Comparison of ENCODE assay signal across 8 cellular contexts in genomic region chr19:58409010-58409790, GRCh38. TPM values are rescaled to one million over a fixed set of nuclear protein-coding genes. Genes with fewer than 3 reads are reported as not detected.
DNase-seq lines count a peak whose midpoint lies in the region; ATAC-seq and TF ChIP-seq lines count a peak whose summit lies in the region.

No MANE protein-coding gene starts in this region.

- no peaks in the 10 kb centered on the region for H3K27me3 ChIP-seq in left ventricle myocardium inferior (ENCODE audit: low read depth)

- H3K4me3 ChIP-seq in left ventricle myocardium inferior = peak overlapping the region; percentile 86

- H3K36me3 ChIP-seq in left ventricle myocardium inferior = no peaks in the 10 kb centered on the region

- no peaks in the 10 kb centered on the region for H3K9me3 ChIP-seq in left ventricle myocardium inferior (replicated peaks)

- H3K4me3 Mint-ChIP-seq in activated T-helper 1 cell treated with anti-CD3 and anti-CD28 coated beads, Interleukin-12 subunit alpha, Interleukin-12 subunit beta, Interleukin-2, Interleukin-4 antibody, amounts not matched to agents 30 ng/mL and 10 ng/mL and 1 ng/mL, durations not matched to agents 14 hours and 24 hours and 36 hours = peak overlapping the region; percentile 84

- no peaks in the 10 kb centered on the region for H3K27me3 Mint-ChIP-seq in activated T-helper 1 cell treated with anti-CD3 and anti-CD28 coated beads, Interleukin-12 subunit alpha, Interleukin-12 subunit beta, Interleukin-2, Interleukin-4 antibody, amounts not matched to agents 30 ng/mL and 10 ng/mL and 1 ng/mL, durations not matched to agents 14 hours and 24 hours and 36 hours (ENCODE audit: insufficient read depth)

- H3K36me3 Mint-ChIP-seq in activated T-helper 1 cell treated with anti-CD3 and anti-CD28 coated beads, Interleukin-12 subunit alpha, Interleukin-12 subunit beta, Interleukin-2, Interleukin-4 antibody, amounts not matched to agents 30 ng/mL and 10 ng/mL and 1 ng/mL, durations not matched to agents 14 hours and 24 hours and 36 hours (ENCODE audit: low read depth) = peaks cover 5% of the 10 kb centered on the region

- peak overlapping the region; percentile 94 for H3K27ac ChIP-seq in left ventricle myocardium inferior (replicated peaks)

- ATAC-seq in GM21723 (IDR thresholded peaks at IDR 0.05; ENCODE audit: unreplicated experiment) (peak; percentile 15), HG03565 (IDR thresholded peaks at IDR 0.05; ENCODE audit: unreplicated experiment) (no peak)

- peak overlapping the region; percentile 67 for H3K27ac Mint-ChIP-seq in activated T-helper 1 cell treated with anti-CD3 and anti-CD28 coated beads, Interleukin-12 subunit alpha, Interleukin-12 subunit beta, Interleukin-2, Interleukin-4 antibody, amounts not matched to agents 30 ng/mL and 10 ng/mL and 1 ng/mL, durations not matched to agents 14 hours and 24 hours and 36 hours

- DNase-seq in DMS 273 (lab: John Stamatoyannopoulos, UW; ENCODE audit: unreplicated experiment) (peak; percentile 82), NCI-H146 (lab: John Stamatoyannopoulos, UW) (peak; percentile 55), left ventricle myocardium inferior (no peak), retina (peak; percentile 54), NCI-H2107 treated with DMSO at 0.1 percent for 48 hours (lab: John Stamatoyannopoulos, UW; ENCODE audit: unreplicated experiment) (no peak)
- no peak for DNase-seq in activated T-helper 1 cell treated with anti-CD3 and anti-CD28 coated beads, Interleukin-12 subunit alpha, Interleukin-12 subunit beta, Interleukin-2, Interleukin-4 antibody, amounts not matched to agents 30 ng/mL and 10 ng/mL and 1 ng/mL, durations not matched to agents 14 hours and 24 hours and 36 hours (ENCODE audit: low spot score)

- peaks cover 30% of the 10 kb centered on the region for H3K4me1 Mint-ChIP-seq in activated T-helper 1 cell treated with anti-CD3 and anti-CD28 coated beads, Interleukin-12 subunit alpha, Interleukin-12 subunit beta, Interleukin-2, Interleukin-4 antibody, amounts not matched to agents 30 ng/mL and 10 ng/mL and 1 ng/mL, durations not matched to agents 14 hours and 24 hours and 36 hours (ENCODE audit: low read depth)

- peaks cover 37% of the 10 kb centered on the region for H3K4me1 ChIP-seq in left ventricle myocardium inferior

- intact Hi-C loops in activated T-helper 1 cell treated with anti-CD3 and anti-CD28 coated beads, Interleukin-12 subunit alpha, Interleukin-12 subunit beta, Interleukin-2, Interleukin-4 antibody, amounts not matched to agents 30 ng/mL and 10 ng/mL and 1 ng/mL, durations not matched to agents 14 hours and 24 hours and 36 hours (cut with micrococcal nuclease) = loop anchor here (2.0 kb wide), 2 partner anchors 46 to 594 kb away; partner anchors contain the start of genes ZNF497 and ZNF552
- intact Hi-C loops in left ventricle myocardium inferior (cut with micrococcal nuclease) = no loop called here

- TF ChIP-seq CTCF in left ventricle myocardium inferior (IDR thresholded peaks at IDR 0.05; ENCODE audit: borderline replicate concordance) = no peak

- H3K9me3 Mint-ChIP-seq in activated T-helper 1 cell treated with anti-CD3 and anti-CD28 coated beads, Interleukin-12 subunit alpha, Interleukin-12 subunit beta, Interleukin-2, Interleukin-4 antibody, amounts not matched to agents 30 ng/mL and 10 ng/mL and 1 ng/mL, durations not matched to agents 14 hours and 24 hours and 36 hours = no peaks in the 10 kb centered on the region

RNA-seq across cellular contexts. Expression of gene ZNF584, which starts 0.8 kb away (rescaled TPM):
- total RNA-seq in activated T-helper 1 cell treated with anti-CD3 and anti-CD28 coated beads, Interleukin-12 subunit alpha, Interleukin-12 subunit beta, Interleukin-2, Interleukin-4 antibody, amounts not matched to agents 30 ng/mL and 10 ng/mL and 1 ng/mL, durations not matched to agents 14 hours and 24 hours and 36 hours = 17.8 and 20.6 TPM in 2 replicates
- 16.8 TPM for total RNA-seq in left ventricle myocardium inferior

RNA-seq across cellular contexts. Expression of gene RNF225, which starts 13.7 kb away (rescaled TPM):
- 0.65 and 1.6 TPM in 2 replicates for total RNA-seq in activated T-helper 1 cell treated with anti-CD3 and anti-CD28 coated beads, Interleukin-12 subunit alpha, Interleukin-12 subunit beta, Interleukin-2, Interleukin-4 antibody, amounts not matched to agents 30 ng/mL and 10 ng/mL and 1 ng/mL, durations not matched to agents 14 hours and 24 hours and 36 hours
- not detected for total RNA-seq in left ventricle myocardium inferior

RNA-seq across cellular contexts. Expression of gene RPS5, which starts 22.1 kb away (rescaled TPM):
- 1,157 and 1,161 TPM in 2 replicates for total RNA-seq in activated T-helper 1 cell treated with anti-CD3 and anti-CD28 coated beads, Interleukin-12 subunit alpha, Interleukin-12 subunit beta, Interleukin-2, Interleukin-4 antibody, amounts not matched to agents 30 ng/mL and 10 ng/mL and 1 ng/mL, durations not matched to agents 14 hours and 24 hours and 36 hours
- total RNA-seq in left ventricle myocardium inferior = 496 TPM

RNA-seq across cellular contexts. Expression of gene ZNF837, which starts 28.4 kb away (rescaled TPM):
- 0.86 and 1.4 TPM in 2 replicates for total RNA-seq in activated T-helper 1 cell treated with anti-CD3 and anti-CD28 coated beads, Interleukin-12 subunit alpha, Interleukin-12 subunit beta, Interleukin-2, Interleukin-4 antibody, amounts not matched to agents 30 ng/mL and 10 ng/mL and 1 ng/mL, durations not matched to agents 14 hours and 24 hours and 36 hours
- total RNA-seq in left ventricle myocardium inferior = 0.19 TPM

RNA-seq across cellular contexts. Expression of gene ZNF132, which starts 30.8 kb away (rescaled TPM):
- 3.4 and 3.5 TPM in 2 replicates for total RNA-seq in activated T-helper 1 cell treated with anti-CD3 and anti-CD28 coated beads, Interleukin-12 subunit alpha, Interleukin-12 subunit beta, Interleukin-2, Interleukin-4 antibody, amounts not matched to agents 30 ng/mL and 10 ng/mL and 1 ng/mL, durations not matched to agents 14 hours and 24 hours and 36 hours
- total RNA-seq in left ventricle myocardium inferior = 5.7 TPM

Comparison
In these comparisons a context has a peak if more than half of its experiments do, and no peak if none do; other contexts are left out.
1. DNase-seq: peak in DMS 273 (single experiment), NCI-H146 (single experiment) and retina (single experiment); none in activated T-helper 1 cell treated with anti-CD3 and anti-CD28 coated beads, Interleukin-12 subunit alpha, Interleukin-12 subunit beta, Interleukin-2, Interleukin-4 antibody, amounts not matched to agents 30 ng/mL and 10 ng/mL and 1 ng/mL, durations not matched to agents 14 hours and 24 hours and 36 hours (single experiment), left ventricle myocardium inferior (single experiment) and NCI-H2107 treated with DMSO at 0.1 percent for 48 hours (single experiment).